Comparison of ENCODE assay signal across 24 cellular contexts in genomic region chr14:99539503-99539902, GRCh38. TPM values are rescaled to one million over a fixed set of nuclear protein-coding genes. Genes with fewer than 3 reads are reported as not detected.
A peak's percentile ranks its signal among the peaks of the same experiment; 100 is the strongest.
DNase-seq lines count a peak whose midpoint lies in the region; ATAC-seq and TF ChIP-seq lines count a peak whose summit lies in the region.
"Had no signal": no experiment of that assay in that cellular context is flagged by ENCODE, and none has a peak within 500 bp of the region (broad histone marks: within the 10 kb centered on the region; RNA-seq: fewer than 3 reads in every experiment).

No MANE protein-coding gene starts in this region.

- no peaks in the 10 kb centered on the region for H3K9me3 ChIP-seq in RWPE2 (ENCODE audit: severe bottlenecking)
- no peaks in the 10 kb centered on the region for H3K9me3 ChIP-seq in spleen
- H3K9me3 ChIP-seq: SJSA1 had no signal

- intact Hi-C loops in spleen (cut with DNase I; ENCODE audit: low total_unique reads), result no loop called here
- intact Hi-C loops in head of caudate nucleus (cut with DNase I), result no loop called here
- intact Hi-C loops in Calu3 (cut with micrococcal nuclease; ENCODE audit: unreplicated experiment), result no loop called here

- DNase-seq in RWPE2 (ENCODE audit: low spot score) (no peak), dermis blood vessel endothelial cell (peak; percentile 83), lung microvascular endothelial cell (ENCODE audit: low read depth in 2 of 2) (peak; percentile 75 to 93), spleen (no peak), head of caudate nucleus (no peak), NAMALWA (ENCODE audit: low spot score) (no peak), Calu3 (no peak), NCI-H2227 (lab: John Stamatoyannopoulos, UW; ENCODE audit: unreplicated experiment) (no peak)
- DNase-seq: DMS153; DND-41; Karpas-422; NCI-H1105; NCI-H1436 treated with DMSO at 0.1 percent for 48 hours; NCI-H1930; NCI-H2107; NCI-H446; NCI-H526; NCI-H82; NK-92 treated with Interleukin-12 subunit alpha and Interleukin-12 subunit beta, amount 100 ng/mL, for 24 hours; PC-3 had no signal

- H3K4me1 ChIP-seq in RWPE2 (ENCODE audit: insufficient read depth, poor library complexity, severe bottlenecking), result peaks cover 33% of the 10 kb centered on the region
- H3K4me1 ChIP-seq in spleen, result peaks cover 6 to 72% (median 30%) of the 10 kb centered on the region in 6 donors

- no TSS peak for BruUV-seq in Calu3 (replicated peaks; lab: Mats Ljungman, UMichigan)

- TF ChIP-seq CTCF in RWPE2 (IDR thresholded peaks at IDR 0.05; ENCODE audit: poor library complexity, severe bottlenecking) (no peak), spleen (IDR thresholded peaks at IDR 0.05 in 8 of 11, conservative IDR thresholded peaks at IDR 0.05 in 3 of 11) (no peak), Calu3 (IDR thresholded peaks at IDR 0.05; ENCODE audit: unreplicated experiment) (no peak)

- ATAC-seq in RWPE2 (ENCODE audit: low read depth), result no peak
- ATAC-seq: HepG2, PC-3, Right ventricle myocardium inferior had no signal

- H3K4me3 ChIP-seq in RWPE2 (ENCODE audit: severe bottlenecking), result no peak overlapping the region
- no peak overlapping the region for H3K4me3 ChIP-seq in spleen
- H3K4me3 ChIP-seq: SJSA1 had no signal

- H3K27me3 Mint-ChIP-seq in Calu3 (ENCODE audit: unreplicated experiment), result no peaks in the 10 kb centered on the region

- H3K4me1 Mint-ChIP-seq in Calu3 (ENCODE audit: low read depth, unreplicated experiment), result peaks cover 10% of the 10 kb centered on the region

- peaks cover 5% of the 10 kb centered on the region for H3K36me3 Mint-ChIP-seq in Calu3 (ENCODE audit: insufficient read depth, unreplicated experiment)

- no peak overlapping the region for H3K27ac Mint-ChIP-seq in Calu3 (ENCODE audit: unreplicated experiment)
- H3K27ac Mint-ChIP-seq: B cell had no signal

- H3K27me3 ChIP-seq in RWPE2 (ENCODE audit: insufficient read depth, poor library complexity, severe bottlenecking) (no peaks in the 10 kb centered on the region), spleen (replicated peaks in 1 of 7) (no peaks in the 10 kb centered on the region)
- H3K27me3 ChIP-seq: SJSA1 had no signal

- H3K27ac ChIP-seq in RWPE2 (ENCODE audit: poor library complexity, severe bottlenecking) (peak overlapping the region; percentile 69), spleen (peak overlapping the region in 7 of 8 donors; percentile 17 to 80 (median 60))
- H3K27ac ChIP-seq: SJSA1 had no signal

- H3K36me3 ChIP-seq in RWPE2 (ENCODE audit: low read depth) (peaks cover 3% of the 10 kb centered on the region; the same call in 1 of the 2 replicates), spleen (no peaks in the 10 kb centered on the region)

- TF ChIP-seq POLR2A in spleen (IDR thresholded peaks at IDR 0.05), result no peak

- H3K9me3 Mint-ChIP-seq in Calu3 (ENCODE audit: low read depth, unreplicated experiment), result no peaks in the 10 kb centered on the region

- WGBS in spleen, 5 donors, result 26 to 38% (median 35%) methylated on average over 9 of the region's 9 CpGs

- no peak overlapping the region for H3K4me3 Mint-ChIP-seq in Calu3 (ENCODE audit: low read depth, unreplicated experiment)
- H3K4me3 Mint-ChIP-seq: B cell had no signal

- CTCF ChIA-PET in Calu3 (lab: Charles Lee), result no interaction called here

RNA-seq across cellular contexts. Expression of gene CCNK, which starts 58.3 kb away (rescaled TPM):
- total RNA-seq in dermis blood vessel endothelial cell, result 25.7 and 36.7 TPM in 2 replicates
- total RNA-seq in lung microvascular endothelial cell, result 25.6 and 28.1 TPM in 2 replicates
- 10 to 100 TPM; 38.3 to 58.3 (median 50.3) TPM for total RNA-seq in spleen
- polyA plus RNA-seq in spleen, result 10 to 100 TPM; 11.8 to 15.5 (median 12.8) TPM
- 71.5 and 82.8 TPM in 2 replicates for total RNA-seq in Calu3 (2022)

RNA-seq across cellular contexts. Expression of gene SETD3, which starts 58.8 kb away (rescaled TPM):
- total RNA-seq in dermis blood vessel endothelial cell, result 69.8 and 82.7 TPM in 2 replicates
- total RNA-seq in lung microvascular endothelial cell, result 38.4 and 57.9 TPM in 2 replicates
- 10 to 100 TPM; 47.9 to 84.4 (median 64.6) TPM for total RNA-seq in spleen
- 10 to 100 TPM; 18.1 to 28.4 (median 19.1) TPM for polyA plus RNA-seq in spleen
- total RNA-seq in Calu3 (2022), result 51.5 and 52.6 TPM in 2 replicates

Comparison
In these comparisons a context has a peak if more than half of its experiments do, and no peak if none do; other contexts are left out.
1. DNase-seq: peak in dermis blood vessel endothelial cell (single experiment) and lung microvascular endothelial cell (2 of 2); none in RWPE2 (single experiment), spleen (single experiment), head of caudate nucleus (0 of 42), NAMALWA (single experiment), Calu3 (single experiment) and NCI-H2227 (single experiment).